Comparison of ENCODE assay signal across 9 cellular contexts in genomic region chr1:959730-960039, GRCh38. TPM values are rescaled to one million over a fixed set of nuclear protein-coding genes. Genes with fewer than 3 reads are reported as not detected.
A peak's percentile ranks its signal among the peaks of the same experiment; 100 is the strongest.
DNase-seq lines count a peak whose midpoint lies in the region; ATAC-seq and TF ChIP-seq lines count a peak whose summit lies in the region.
"Had no signal": no experiment of that assay in that cellular context is flagged by ENCODE, and none has a peak within 500 bp of the region (broad histone marks: within the 10 kb centered on the region; RNA-seq: fewer than 3 reads in every experiment).

No MANE protein-coding gene starts in this region.

- H3K4me3 ChIP-seq in BLaER1 treated with 17β-estradiol and CSF1 and Interleukin-3, amounts not matched to agents 10 nM and 100 nM: peak overlapping the region; percentile 84 to 100 (median 96); a peak in 18 of 20 replicates
- H3K4me3 ChIP-seq in OCI-LY3 (ENCODE audit: low read length) (peak overlapping the region; percentile 94), osteoblast (ENCODE audit: insufficient read depth, low read length) (peak overlapping the region; percentile 91)

- H3K4me1 Mint-ChIP-seq in effector memory CD8-positive, alpha-beta T cell (ENCODE audit: low read depth in 2 of 2): peaks cover 16 to 22% of the 10 kb centered on the region in 2 donors

- H3K4me1 ChIP-seq in BLaER1 treated with 17β-estradiol and CSF1 and Interleukin-3, amounts not matched to agents 10 nM and 100 nM: peaks cover 49 to 58% (median 52%) of the 10 kb centered on the region in 10 experiments
- H3K4me1 ChIP-seq in OCI-LY3 (ENCODE audit: low read length): peaks cover 14% of the 10 kb centered on the region
- H3K4me1 ChIP-seq in osteoblast (ENCODE audit: insufficient read depth, low read length): peaks cover 12% of the 10 kb centered on the region

- H3K36me3 Mint-ChIP-seq in effector memory CD8-positive, alpha-beta T cell (ENCODE audit: insufficient read depth): peaks cover 16% of the 10 kb centered on the region

- H3K4me3 Mint-ChIP-seq in effector memory CD8-positive, alpha-beta T cell: peak overlapping the region; percentile 85 to 89

- no peaks in the 10 kb centered on the region for H3K27me3 Mint-ChIP-seq in effector memory CD8-positive, alpha-beta T cell

- peaks cover 0 to 74% (median 53%) of the 10 kb centered on the region in 11 experiments; a peak in 19 of 22 replicates for H4K20me1 ChIP-seq in BLaER1 treated with 17β-estradiol and CSF1 and Interleukin-3, amounts not matched to agents 10 nM and 100 nM
- H4K20me1 ChIP-seq in OCI-LY3 (ENCODE audit: insufficient read depth, low read length) (0 out of 2 replicates have a peak, but pooled peaks cover 7% of the 10 kb centered on the region), osteoblast (ENCODE audit: insufficient read depth, low read length) (peaks cover 27% of the 10 kb centered on the region)

- ATAC-seq in effector memory CD8-positive, alpha-beta T cell (replicated peaks): peak; percentile 7
- no peak for ATAC-seq in GM18907 (IDR thresholded peaks at IDR 0.05; ENCODE audit: unreplicated experiment)
- no peak for ATAC-seq in GM18861 (IDR thresholded peaks at IDR 0.05; ENCODE audit: unreplicated experiment)

- DNase-seq in effector memory CD8-positive, alpha-beta T cell: no peak
- no peak for DNase-seq in osteoblast (ENCODE audit: insufficient read length, low spot score, missing footprints)
- no peak for DNase-seq in NCI-H524 treated with DMSO at 0.1 percent for 48 hours (lab: John Stamatoyannopoulos, UW)
- DNase-seq in stimulated activated CD4-positive, alpha-beta T cell treated with anti-CD3 and anti-CD28 coated beads, Interleukin-15, amount 100 ng/mL, for 24 hours: no peak

- H3K27me3 ChIP-seq in BLaER1 treated with 17β-estradiol and CSF1 and Interleukin-3, amounts not matched to agents 10 nM and 100 nM: peaks cover 6 to 17% (median 7%) of the 10 kb centered on the region in 11 experiments; a peak in 18 of 22 replicates
- H3K27me3 ChIP-seq in OCI-LY3 (ENCODE audit: low read depth, low read length) (no peaks in the 10 kb centered on the region), osteoblast (ENCODE audit: insufficient read depth, low read length) (no peaks in the 10 kb centered on the region)

- peak overlapping the region; percentile 91 to 100 (median 97) for H3K4me2 ChIP-seq in BLaER1 treated with 17β-estradiol and CSF1 and Interleukin-3, amounts not matched to agents 10 nM and 100 nM
- peak overlapping the region; percentile 74 for H3K4me2 ChIP-seq in OCI-LY3 (ENCODE audit: low read length)
- peak overlapping the region; percentile 32 for H3K4me2 ChIP-seq in osteoblast (ENCODE audit: insufficient read depth, low read length)

- no peaks in the 10 kb centered on the region for H3K9me3 Mint-ChIP-seq in effector memory CD8-positive, alpha-beta T cell

- H3K27ac Mint-ChIP-seq in effector memory CD8-positive, alpha-beta T cell: peak overlapping the region in 1 of 2 donors; percentile 53

- H2AFZ ChIP-seq in OCI-LY3 (ENCODE audit: low read depth, low read length): peak overlapping the region; percentile 77; the same call in 1 of the 2 replicates
- no peak overlapping the region for H2AFZ ChIP-seq in osteoblast (ENCODE audit: low read length)

- H3K9ac ChIP-seq in BLaER1 treated with 17β-estradiol and CSF1 and Interleukin-3, amounts not matched to agents 10 nM and 100 nM: peak overlapping the region; percentile 70 to 92 (median 86); a peak in 19 of 22 replicates
- peak overlapping the region; percentile 74; the same call in 1 of the 2 replicates for H3K9ac ChIP-seq in OCI-LY3 (ENCODE audit: low read length)

- H3K79me2 ChIP-seq in OCI-LY3 (ENCODE audit: low read length) (peaks cover 25% of the 10 kb centered on the region), osteoblast (ENCODE audit: insufficient read depth, low read length) (peaks cover 31% of the 10 kb centered on the region)

- no peaks in the 10 kb centered on the region for H3K9me3 ChIP-seq in BLaER1 treated with 17β-estradiol and CSF1 and Interleukin-3, amounts not matched to agents 10 nM and 100 nM (replicated peaks in 1 of 11)
- H3K9me3 ChIP-seq in OCI-LY3 (ENCODE audit: insufficient read depth, low read length) (no peaks in the 10 kb centered on the region), osteoblast (ENCODE audit: low read depth, low read length) (no peaks in the 10 kb centered on the region)

- TF ChIP-seq CTCF in OCI-LY3 (IDR thresholded peaks at IDR 0.05; ENCODE audit: low read depth, low read length) (no peak), osteoblast (IDR thresholded peaks at IDR 0.05; ENCODE audit: extremely low read depth, low read depth, low read length) (no peak)

- peaks cover 25 to 51% (median 46%) of the 10 kb centered on the region in 11 experiments for H3K36me3 ChIP-seq in BLaER1 treated with 17β-estradiol and CSF1 and Interleukin-3, amounts not matched to agents 10 nM and 100 nM
- H3K36me3 ChIP-seq in OCI-LY3 (replicated peaks; ENCODE audit: low read depth, low read length): peaks cover 17% of the 10 kb centered on the region
- peaks cover 31% of the 10 kb centered on the region for H3K36me3 ChIP-seq in osteoblast (ENCODE audit: insufficient read depth, low read length)

- peak overlapping the region in 9 of 11 experiments; percentile 33 to 84 (median 72); a peak in 14 of 22 replicates for H3K27ac ChIP-seq in BLaER1 treated with 17β-estradiol and CSF1 and Interleukin-3, amounts not matched to agents 10 nM and 100 nM
- no peak overlapping the region for H3K27ac ChIP-seq in OCI-LY3 (ENCODE audit: low read length)
- H3K27ac ChIP-seq in osteoblast (ENCODE audit: low read depth, low read length): no peak overlapping the region

RNA-seq across cellular contexts. Expression of gene NOC2L, which starts 0.6 kb away (rescaled TPM):
- total RNA-seq in osteoblast: 47.7 and 47.8 TPM in 2 replicates

RNA-seq across cellular contexts. Expression of gene KLHL17, which starts 0.7 kb away (rescaled TPM):
- 5.4 and 6.2 TPM in 2 replicates for total RNA-seq in osteoblast

RNA-seq across cellular contexts. Expression of gene PLEKHN1, which starts 6.6 kb away (rescaled TPM):
- total RNA-seq in osteoblast: 0.36 and 0.88 TPM in 2 replicates

RNA-seq across cellular contexts. Expression of gene PERM1, which starts 22.2 kb away (rescaled TPM):
- not detected in 2 replicates for total RNA-seq in osteoblast
- total RNA-seq: esophagus mucosa had no signal

RNA-seq across cellular contexts. Expression of gene SAMD11, which starts 36.0 kb away (rescaled TPM):
- total RNA-seq in osteoblast: 7.7 and 8.3 TPM in 2 replicates

Comparison
In these comparisons a context has a peak if more than half of its experiments do, and no peak if none do; other contexts are left out.
1. H3K27ac ChIP-seq: peak in BLaER1 treated with 17β-estradiol and CSF1 and Interleukin-3, amounts not matched to agents 10 nM and 100 nM (9 of 11); none in OCI-LY3 (single experiment) and osteoblast (single experiment).
2. H3K4me2 ChIP-seq: peak in every context shown above with its lines; median percentile 97 in BLaER1 treated with 17β-estradiol and CSF1 and Interleukin-3, amounts not matched to agents 10 nM and 100 nM; 74 in OCI-LY3; 32 in osteoblast.
3. Peak in every context shown above with its lines, with median percentiles within 50 percentile points of each other: H3K4me3 ChIP-seq.